ENCODE assay signal across 25 cellular contexts in genomic region chr16:8718753-8719386, GRCh38. TPM values are rescaled to one million over a fixed set of nuclear protein-coding genes. Genes with fewer than 3 reads are reported as not detected.
DNase-seq lines count a peak whose midpoint lies in the region; TF ChIP-seq lines count a peak whose summit lies in the region.
"Had no signal": no experiment of that assay in that cellular context is flagged by ENCODE, and none has a peak within 500 bp of the region (broad histone marks: within the 10 kb centered on the region; RNA-seq: fewer than 3 reads in every experiment).

No MANE protein-coding gene starts in this region.

- H3K4me3 ChIP-seq in hepatocyte, result no peak overlapping the region
- H3K4me3 ChIP-seq in thyroid gland (replicated peaks in 1 of 3), result no peak overlapping the region
- H3K4me3 ChIP-seq in osteoblast (ENCODE audit: insufficient read depth, low read length), result no peak overlapping the region
- H3K4me3 ChIP-seq: heart left ventricle, tibial artery had no signal

- no peaks in the 10 kb centered on the region for H3K9me2 ChIP-seq in hepatocyte (replicated peaks; ENCODE audit: insufficient read depth)

- H4K20me1 ChIP-seq in hepatocyte (ENCODE audit: insufficient read depth, poor library complexity, severe bottlenecking) (no peaks in the 10 kb centered on the region), osteoblast (ENCODE audit: insufficient read depth, low read length) (peaks cover 3% of the 10 kb centered on the region)

- POLR2A ChIA-PET in RWPE1 (lab: Yijun Ruan, JAX; ENCODE audit: low non-redundant PET), result no interaction called here

- DNase-seq in NCI-H1417 (lab: John Stamatoyannopoulos, UW) (peak; percentile 19 to 73 (median 47)), NCI-H1417 treated with DMSO at 0.1 percent for 48 hours (lab: John Stamatoyannopoulos, UW) (no peak), NCI-H345 treated with DMSO at 0.1 percent for 48 hours (lab: John Stamatoyannopoulos, UW; ENCODE audit: unreplicated experiment) (peak; percentile 60), hepatocyte (ENCODE audit: low spot score) (no peak), thyroid gland (peak; percentile 61 to 66), NOMO-1 treated with DMSO at 0.1 percent for 48 hours (lab: John Stamatoyannopoulos, UW; ENCODE audit: unreplicated experiment) (no peak), RWPE1 (ENCODE audit: low spot score) (no peak), osteoblast (ENCODE audit: insufficient read length, low spot score, missing footprints) (no peak)
- DNase-seq: activated CD4-positive, alpha-beta T cell treated with anti-CD3 and anti-CD28 coated beads for 36 hours; activated naive CD4-positive, alpha-beta T cell treated with anti-CD3 and anti-CD28 coated beads for 36 hours; activated T-cell treated with anti-CD3 and anti-CD28 coated beads, Interleukin-2, amount 50 U/mL, for 72 hours; amniotic stem cell; Calu3; cerebellar nuclear complex; heart left ventricle; left ventricle myocardium superior; midbrain; NCI-H1105 treated with DMSO at 0.1 percent for 48 hours; nephron progenitor cell; PC-3; SHP77 treated with DMSO at 0.1 percent for 48 hours; stimulated activated CD4-positive, alpha-beta T cell treated with anti-CD3 and anti-CD28 coated beads, Interleukin-4, amount 100 ng/mL, for 1 hour; stimulated activated naive CD4-positive, alpha-beta T cell treated with Interleukin-2 at 50 U/mL for 16 hours; T-helper 1 cell; tibial artery had no signal

- H3K36me3 ChIP-seq in hepatocyte (replicated peaks; ENCODE audit: insufficient read depth, low read depth) (no peaks in the 10 kb centered on the region), thyroid gland (no peaks in the 10 kb centered on the region), osteoblast (ENCODE audit: insufficient read depth, low read length) (no peaks in the 10 kb centered on the region)
- H3K36me3 ChIP-seq: heart left ventricle had no signal

- H3K79me2 ChIP-seq in hepatocyte (peaks cover 6% of the 10 kb centered on the region), osteoblast (ENCODE audit: insufficient read depth, low read length) (no peaks in the 10 kb centered on the region)

- peaks cover 29% of the 10 kb centered on the region for H3K4me1 ChIP-seq in hepatocyte (ENCODE audit: insufficient read depth)
- peaks cover 13 to 28% of the 10 kb centered on the region in 2 donors for H3K4me1 ChIP-seq in thyroid gland
- H3K4me1 ChIP-seq in osteoblast (ENCODE audit: insufficient read depth, low read length), result no peaks in the 10 kb centered on the region
- H3K4me1 ChIP-seq: tibial artery had no signal

- WGBS in hepatocyte (ENCODE audit: low lambda C conversion rate, missing lambda C conversion rate), result 72% methylated on average over 17 of the region's 17 CpGs
- 31 to 37% methylated on average over 17 of the region's 17 CpGs for WGBS in thyroid gland, 2 donors

- no peak for TF ChIP-seq POLR2A in thyroid gland (IDR thresholded peaks at IDR 0.05)

- intact Hi-C loops in thyroid gland (cut with DNase I), result no loop called here

- TF ChIP-seq CTCF in hepatocyte (IDR thresholded peaks at IDR 0.05; ENCODE audit: poor library complexity) (no peak), thyroid gland (IDR thresholded peaks at IDR 0.05) (no peak), RWPE1 (conservative IDR thresholded peaks at IDR 0.05; ENCODE audit: low read depth) (no peak), osteoblast (IDR thresholded peaks at IDR 0.05; ENCODE audit: extremely low read depth, low read depth, low read length) (no peak)

- H2AFZ ChIP-seq in hepatocyte (no peak overlapping the region), osteoblast (ENCODE audit: low read length) (no peak overlapping the region)

- peak overlapping the region; percentile 10 for H3K4me2 ChIP-seq in hepatocyte
- H3K4me2 ChIP-seq in osteoblast (ENCODE audit: insufficient read depth, low read length), result no peak overlapping the region

- H3K27ac ChIP-seq in hepatocyte, result no peak overlapping the region
- H3K27ac ChIP-seq in thyroid gland, result peak overlapping the region in 2 of 3 donors; percentile 25 to 66
- H3K27ac ChIP-seq in RWPE1, result no peak overlapping the region
- no peak overlapping the region for H3K27ac ChIP-seq in osteoblast (ENCODE audit: low read depth, low read length)
- H3K27ac ChIP-seq: heart left ventricle, tibial artery had no signal

- no peaks in the 10 kb centered on the region for H3K27me3 ChIP-seq in hepatocyte
- no peaks in the 10 kb centered on the region for H3K27me3 ChIP-seq in thyroid gland
- H3K27me3 ChIP-seq in osteoblast (ENCODE audit: insufficient read depth, low read length), result no peaks in the 10 kb centered on the region
- H3K27me3 ChIP-seq: heart left ventricle, tibial artery had no signal

- CTCF ChIA-PET in RWPE1 (lab: Yijun Ruan, JAX), result interaction anchor here (0.6 kb wide), 1 partner anchor 11 kb away, joined by 3 read pairs; no protein-coding TSS in a partner anchor

- no peaks in the 10 kb centered on the region for H3K9me3 ChIP-seq in hepatocyte (ENCODE audit: low read depth)
- H3K9me3 ChIP-seq in thyroid gland, result no peaks in the 10 kb centered on the region
- no peaks in the 10 kb centered on the region for H3K9me3 ChIP-seq in osteoblast (ENCODE audit: low read depth, low read length)

RNA-seq across cellular contexts. Expression of gene ABAT, which starts 44.5 kb away (rescaled TPM):
- total RNA-seq in hepatocyte, result 50.1 and 59.1 TPM in 2 replicates
- polyA plus RNA-seq in hepatocyte, result 18.8 and 31.2 TPM in 2 replicates
- total RNA-seq in thyroid gland, result 10 to 100 TPM; 10.9 to 53.7 (median 35.9) TPM
- total RNA-seq in osteoblast, result 5.9 and 6.5 TPM in 2 replicates

Comparison
In these comparisons a context has a peak if more than half of its experiments do, and no peak if none do; other contexts are left out.
1. DNase-seq: peak in NCI-H1417 (3 of 3), NCI-H345 treated with DMSO at 0.1 percent for 48 hours (single experiment) and thyroid gland (2 of 2); none in NCI-H1417 treated with DMSO at 0.1 percent for 48 hours (single experiment), hepatocyte (single experiment), NOMO-1 treated with DMSO at 0.1 percent for 48 hours (single experiment), RWPE1 (single experiment) and osteoblast (single experiment).
2. H3K27ac ChIP-seq: peak in thyroid gland (2 of 3); none in hepatocyte (single experiment), RWPE1 (single experiment) and osteoblast (single experiment).